ENCODE assay signal across 8 cellular contexts in genomic region chr14:82359201-82359600, GRCh38.
"Had no signal": no experiment of that assay in that cellular context is flagged by ENCODE, and none has a peak within 500 bp of the region (broad histone marks: within the 10 kb centered on the region; RNA-seq: fewer than 3 reads in every experiment).

No MANE protein-coding gene starts in this region.

- DNase-seq: GM23248, GOT3, H7, H9, HCEC 1CT, HFFc6 had no signal

- H3K27ac ChIP-seq: GM23248 had no signal

- H3K4me3 ChIP-seq: GM23248, GM23338, HAP-1 had no signal
